In the genomic region with DNA sequence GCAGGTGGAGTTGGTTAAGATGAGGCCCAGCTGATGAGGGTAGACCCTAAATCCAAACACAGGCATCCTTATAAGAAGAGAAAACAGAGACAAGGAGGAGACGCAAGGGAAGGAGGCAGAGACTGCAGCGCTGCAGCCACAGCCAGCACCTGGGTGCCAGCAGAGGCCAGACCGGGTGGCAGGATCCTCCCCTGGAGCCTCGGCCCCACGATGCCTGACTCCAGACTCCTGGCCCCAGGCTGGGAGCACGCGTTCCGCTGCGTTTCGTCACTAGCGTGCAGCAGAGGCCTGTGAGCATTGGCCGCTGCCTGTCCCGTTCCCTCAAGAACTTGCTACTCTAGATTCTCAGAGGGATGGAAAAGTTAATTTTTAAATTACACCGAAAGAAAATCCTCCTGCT, we compare ENCODE assay signal across 21 cellular contexts.
"Had no signal": no experiment of that assay in that cellular context is flagged by ENCODE, and none has a peak within 500 bp of the region (broad histone marks: within the 10 kb centered on the region; RNA-seq: fewer than 3 reads in every experiment).

No MANE protein-coding gene starts in this region.

- DNase-seq: activated CD4-positive, alpha-beta memory T cell treated with anti-CD3 and anti-CD28 coated beads, Interleukin-2, amount 10 ng/mL, durations not matched to agents 7 days and 5 days; activated CD4-positive, alpha-beta T cell treated with anti-CD3 and anti-CD28 coated beads for 36 hours; activated CD4-positive, alpha-beta T cell treated with anti-CD3 and anti-CD28 coated beads, Interleukin-2, amount 50 U/mL, for 1 hour; activated gamma-delta T cell; activated naive CD4-positive, alpha-beta T cell treated with anti-CD3 and anti-CD28 coated beads for 36 hours; activated T-cell treated with anti-CD3 and anti-CD28 coated beads for 4 hours; activated T-cell treated with anti-CD3 and anti-CD28 coated beads, Interleukin-2, amount 50 U/mL, for 48 hours; cerebellar nuclear complex; Kasumi-1; NCI-H1048; NCI-H146; NCI-H2029; NCI-H2107; NCI-H345; NCI-H510A; NCI-H526 treated with DMSO at 0.1 percent for 48 hours; NCI-H82; SW 1271 had no signal

- H3K27me3 ChIP-seq: SJSA1 had no signal

- H3K36me3 ChIP-seq: SJSA1 had no signal

- H3K4me3 ChIP-seq: SJSA1 had no signal

- H3K27ac ChIP-seq: SJSA1 had no signal

- H3K4me1 ChIP-seq: SJSA1 had no signal

- ATAC-seq: activated CD4-positive, alpha-beta T cell treated with anti-CD3 and anti-CD28 coated beads for 36 hours; activated T-helper 17 cell treated with anti-CD3 and anti-CD28 coated beads, Interleukin-2, amount 50 U/mL, for 72 hours; SK-N-SH treated with all-trans-retinoic acid at 6 μM for 48 hours had no signal

- H3K9me3 ChIP-seq: SJSA1 had no signal
